ENCODE assay signal across 18 cellular contexts in the genomic region with DNA sequence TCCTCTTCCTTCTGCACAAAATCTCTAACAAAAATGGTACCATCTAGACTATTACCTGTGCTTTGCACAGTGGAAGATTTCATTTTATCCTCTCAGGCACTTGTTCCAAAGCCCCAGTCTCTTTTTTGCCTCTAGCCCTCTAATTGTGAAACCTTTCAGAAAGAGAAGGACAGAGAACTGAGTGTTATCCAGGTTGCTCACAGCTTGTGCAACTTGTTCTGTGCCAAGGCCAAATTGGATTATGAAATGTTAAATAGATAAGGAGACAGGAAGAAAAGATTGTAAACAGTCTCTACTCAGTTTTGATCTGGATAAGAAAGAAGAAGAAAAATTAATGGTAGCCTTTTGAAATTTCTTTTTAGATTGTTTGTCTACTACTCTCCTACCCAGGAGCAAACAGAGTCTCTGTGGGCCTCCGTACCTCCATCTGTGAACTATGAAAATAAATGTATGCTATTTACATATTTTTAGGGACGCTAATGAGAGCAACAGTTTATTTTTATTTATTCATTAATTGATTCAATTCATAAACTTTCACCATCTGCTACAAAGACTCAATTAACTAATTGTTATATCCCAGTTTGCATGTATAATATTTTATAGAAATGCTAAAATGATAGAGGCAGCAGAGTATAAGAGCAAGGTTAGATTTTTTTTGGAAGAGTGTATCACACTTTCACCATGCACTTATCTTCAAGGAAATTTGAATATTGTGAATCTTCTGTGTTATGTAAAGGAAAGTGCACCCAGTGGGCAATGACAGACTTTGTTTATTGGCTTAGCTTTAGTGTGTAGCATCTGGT.
A peak's percentile ranks its signal among the peaks of the same experiment; 100 is the strongest.
DNase-seq lines count a peak whose midpoint lies in the region; ATAC-seq and TF ChIP-seq lines count a peak whose summit lies in the region.
"Had no signal": no experiment of that assay in that cellular context is flagged by ENCODE, and none has a peak within 500 bp of the region (broad histone marks: within the 10 kb centered on the region; RNA-seq: fewer than 3 reads in every experiment).

No MANE protein-coding gene starts in this region.

- ATAC-seq in left lobe of liver (peak; percentile 87), HG02981 (IDR thresholded peaks at IDR 0.05; ENCODE audit: unreplicated experiment) (no peak), GM21367 (IDR thresholded peaks at IDR 0.05; ENCODE audit: unreplicated experiment) (no peak)

- no peaks in the 10 kb centered on the region for H3K9me3 ChIP-seq in uterus
- H3K9me3 ChIP-seq: right atrium auricular region, SJCRH30, tibial artery had no signal

- peaks cover 0 to 11% of the 10 kb centered on the region in 2 donors for H3K4me1 ChIP-seq in uterus
- H3K4me1 ChIP-seq: right atrium auricular region, SJCRH30, tibial artery had no signal

- TF ChIP-seq POLR2A in uterus (IDR thresholded peaks at IDR 0.05): no peak

- no peak overlapping the region for H3K4me3 ChIP-seq in uterus
- H3K4me3 ChIP-seq: right atrium auricular region, SJCRH30, tibial artery had no signal

- peak; percentile 3 to 5 for DNase-seq in NCI-H524 (lab: John Stamatoyannopoulos, UW)
- no peak for DNase-seq in NCI-H524 treated with DMSO at 0.1 percent for 48 hours (lab: John Stamatoyannopoulos, UW)
- peak; percentile 96 for DNase-seq in amniotic epithelial cell (ENCODE audit: low read depth)
- DNase-seq in left lobe of liver (ENCODE audit: low spot score): peak; percentile 60
- DNase-seq in uterus: peak; percentile 33 to 61
- no peak for DNase-seq in NOMO-1 treated with dmso at 0.1 percent for 144 hours (lab: John Stamatoyannopoulos, UW; ENCODE audit: unreplicated experiment)
- DNase-seq: activated CD4-positive, CD25-positive, alpha-beta regulatory T cell treated with anti-CD3 and anti-CD28 coated beads, Interleukin-2, amount 50 U/mL, for 72 hours; amniotic stem cell; left cardiac atrium; NCI-H187 treated with DMSO at 0.1 percent for 48 hours; NCI-H526; SJCRH30; stimulated activated naive CD4-positive, alpha-beta T cell treated with Interleukin-2 at 50 U/mL for 16 hours; tibial artery had no signal

- H3K27me3 ChIP-seq in uterus: no peaks in the 10 kb centered on the region
- H3K27me3 ChIP-seq: right atrium auricular region, SJCRH30, tibial artery had no signal

- intact Hi-C loops in uterus (cut with DNase I; ENCODE audit: low total_unique reads): no loop called here

- no peaks in the 10 kb centered on the region for H3K36me3 ChIP-seq in uterus
- H3K36me3 ChIP-seq: right atrium auricular region, SJCRH30, tibial artery had no signal

- TF ChIP-seq CTCF in uterus (IDR thresholded peaks at IDR 0.05): no peak

- H3K27ac ChIP-seq in uterus: peak overlapping the region; percentile 7 to 73
- H3K27ac ChIP-seq: C4-2B, right atrium auricular region, SJCRH30, tibial artery had no signal

Comparison
In these comparisons a context has a peak if more than half of its experiments do, and no peak if none do; other contexts are left out.
1. DNase-seq: peak in NCI-H524 (2 of 2), amniotic epithelial cell (single experiment), left lobe of liver (single experiment) and uterus (2 of 2); none in NCI-H524 treated with DMSO at 0.1 percent for 48 hours (single experiment) and NOMO-1 treated with dmso at 0.1 percent for 144 hours (single experiment).